Comparison of ENCODE assay signal across 8 cellular contexts in the genomic region with DNA sequence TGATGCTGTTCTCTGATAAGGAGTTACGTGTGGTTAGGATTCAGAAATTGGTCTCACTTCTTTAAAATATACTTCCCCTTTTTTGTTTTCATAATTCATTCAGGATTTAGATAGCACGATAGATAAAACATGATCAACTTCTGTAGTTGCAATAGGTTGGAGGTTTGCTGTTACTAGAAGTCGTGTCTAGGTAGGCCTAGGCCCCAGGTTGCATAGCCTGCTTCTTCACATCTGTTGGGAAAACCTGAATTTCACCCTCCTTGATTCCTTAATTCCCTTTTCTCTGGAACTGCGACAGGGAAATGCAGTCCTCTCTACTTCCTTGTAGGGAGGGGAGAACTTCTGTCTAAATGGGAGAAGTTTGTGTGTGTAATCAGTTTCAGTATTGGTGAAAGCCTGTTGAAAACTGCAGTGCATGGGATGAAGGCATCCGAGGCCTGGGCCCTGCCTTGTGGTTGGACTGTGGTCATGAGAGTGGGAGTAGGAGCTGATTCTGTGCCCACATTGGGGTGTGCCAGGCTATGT. TPM values are rescaled to one million over a fixed set of nuclear protein-coding genes. Genes with fewer than 3 reads are reported as not detected.
DNase-seq lines count a peak whose midpoint lies in the region; ATAC-seq and TF ChIP-seq lines count a peak whose summit lies in the region.

No MANE protein-coding gene starts in this region.

- intact Hi-C loops in thyroid gland (cut with DNase I), result loop anchor here (10.0 kb wide), 1 partner anchor 115 kb away; no protein-coding TSS in a partner anchor

- no peaks in the 10 kb centered on the region for H3K9me3 ChIP-seq in thyroid gland

- H3K4me3 ChIP-seq in thyroid gland (replicated peaks in 1 of 3), result no peak overlapping the region

- WGBS in thyroid gland, 2 donors, result 87 to 90% methylated on average over 5 of the region's 5 CpGs

- ATAC-seq in GM19043 (IDR thresholded peaks at IDR 0.05; ENCODE audit: low read depth, unreplicated experiment), result peak; percentile 28
- ATAC-seq in HG03442 (IDR thresholded peaks at IDR 0.05; ENCODE audit: unreplicated experiment), result peak; percentile 40
- ATAC-seq in GM19324 (IDR thresholded peaks at IDR 0.05; ENCODE audit: low FRiP score, unreplicated experiment), result no peak

- H3K4me1 ChIP-seq in thyroid gland, result peaks cover 0 to 9% of the 10 kb centered on the region in 2 donors

- H3K27ac ChIP-seq in thyroid gland, result no peak overlapping the region

- no peak for TF ChIP-seq CTCF in thyroid gland (IDR thresholded peaks at IDR 0.05)

- no peaks in the 10 kb centered on the region for H3K27me3 ChIP-seq in thyroid gland

- no peaks in the 10 kb centered on the region for H3K36me3 ChIP-seq in thyroid gland

- no peak for TF ChIP-seq POLR2A in thyroid gland (IDR thresholded peaks at IDR 0.05)

- DNase-seq in activated CD4-positive, alpha-beta T cell treated with anti-CD3 and anti-CD28 coated beads, Interleukin-2, amount 50 U/mL, for 48 hours, result peak; percentile 63 to 76
- DNase-seq in medulla oblongata (ENCODE audit: extremely low spot score) (peak; percentile 77), NCI-H2196 treated with DMSO at 0.1 percent for 48 hours (lab: John Stamatoyannopoulos, UW; ENCODE audit: unreplicated experiment) (no peak), thyroid gland (no peak), GM19238 (ENCODE audit: insufficient read length, low spot score) (no peak)

RNA-seq across cellular contexts. Expression of a gene that starts 33.3 kb away (rescaled TPM):
- total RNA-seq in thyroid gland, result 1 to 10 TPM; 1.7 to 8.7 (median 2.3) TPM

Comparison
In these comparisons a context has a peak if more than half of its experiments do, and no peak if none do; other contexts are left out.
1. DNase-seq: peak in activated CD4-positive, alpha-beta T cell treated with anti-CD3 and anti-CD28 coated beads, Interleukin-2, amount 50 U/mL, for 48 hours (2 of 2) and medulla oblongata (single experiment); none in NCI-H2196 treated with DMSO at 0.1 percent for 48 hours (single experiment), thyroid gland (0 of 2) and GM19238 (single experiment).